In genomic region chr12:47744005-47744651, GRCh38 we compare ENCODE assay signal across 8 cellular contexts. TPM values are rescaled to one million over a fixed set of nuclear protein-coding genes. Genes with fewer than 3 reads are reported as not detected.
DNase-seq lines count a peak whose midpoint lies in the region; ATAC-seq and TF ChIP-seq lines count a peak whose summit lies in the region.

No MANE protein-coding gene starts in this region.

- in situ Hi-C loops in brain microvascular endothelial cell (cut with HindIII; ENCODE audit: low pct_ligation_motif_present, low sequenced_read_pairs) = no loop called here

- no peaks in the 10 kb centered on the region for H3K36me3 ChIP-seq in A673 (ENCODE audit: insufficient read depth, low read length, poor library complexity, severe bottlenecking)
- no peaks in the 10 kb centered on the region for H3K36me3 ChIP-seq in brain microvascular endothelial cell (replicated peaks)

- H3K27me3 Mint-ChIP-seq in T-cell (no peaks in the 10 kb centered on the region), naive B cell (no peaks in the 10 kb centered on the region)

- H3K4me3 Mint-ChIP-seq in T-cell = no peak overlapping the region
- H3K4me3 Mint-ChIP-seq in naive B cell = no peak overlapping the region

- H3K4me1 Mint-ChIP-seq in T-cell (peaks cover 32 to 48% (median 39%) of the 10 kb centered on the region in 3 donors), naive B cell (peaks cover 60 to 84% (median 69%) of the 10 kb centered on the region in 3 donors)

- no peak for DNase-seq in A673 (ENCODE audit: low spot score)
- DNase-seq in HT-29 (ENCODE audit: low spot score) = peak; percentile 90
- DNase-seq in T-cell = peak; percentile 28 to 72 (median 54)
- no peak for DNase-seq in brain microvascular endothelial cell
- peak; percentile 33 for DNase-seq in naive B cell
- no peak for DNase-seq in SKM-1 (lab: John Stamatoyannopoulos, UW; ENCODE audit: unreplicated experiment)
- no peak for DNase-seq in globus pallidus (ENCODE audit: low spot score)

- H3K27ac ChIP-seq in A673 (ENCODE audit: low read depth, low read length, poor library complexity, severe bottlenecking) = no peak overlapping the region
- no peak overlapping the region for H3K27ac ChIP-seq in brain microvascular endothelial cell

- no peaks in the 10 kb centered on the region for H3K9me3 ChIP-seq in A673 (ENCODE audit: low read depth, low read length, poor library complexity, severe bottlenecking)

- CTCF ChIA-PET in A673 (lab: Charles Lee) = interaction anchor here (1.1 kb wide), 1 partner anchor 23 kb away, joined by 3 read pairs; no protein-coding TSS in a partner anchor
- CTCF ChIA-PET in T-cell (lab: Charles Lee) = interaction anchor here (0.5 to 6.1 kb wide), 29 partner anchors 10 to 1735 kb away, joined by 3 to 95 read pairs (median 4); partner anchors contain the start of genes RAPGEF3 (in 2 of the 2), ENDOU (in 1 of the 2), SLC48A1 (in 1 of the 2) and TMEM106C (in 1 of the 2)

- TF ChIP-seq CTCF in A673 (conservative IDR thresholded peaks at IDR 0.05; ENCODE audit: low read depth, low read length) = peak; percentile 52
- peak; percentile 66 for TF ChIP-seq CTCF in brain microvascular endothelial cell (IDR thresholded peaks at IDR 0.05; ENCODE audit: low read depth, low read length, missing control alignments)

- POLR2A ChIA-PET in A673 (lab: Charles Lee; ENCODE audit: low non-redundant PET) (no interaction called here), T-cell (lab: Charles Lee) (interaction anchor here in 1 of 2 donors (0.6 kb wide), 1 partner anchor 27 kb away, joined by 3 read pairs; no protein-coding TSS in a partner anchor)

- intact Hi-C loops in A673 (cut with micrococcal nuclease; ENCODE audit: unreplicated experiment) = loop anchor here (5.0 kb wide), 1 partner anchor 33 kb away; no protein-coding TSS in a partner anchor

- H3K27me3 ChIP-seq in A673 (replicated peaks; ENCODE audit: insufficient read depth, low read depth, low read length, poor library complexity) (no peaks in the 10 kb centered on the region), brain microvascular endothelial cell (replicated peaks) (peaks cover 8% of the 10 kb centered on the region)

- H3K27ac Mint-ChIP-seq in T-cell (no peak overlapping the region), naive B cell (no peak overlapping the region)

- ATAC-seq in T-cell (replicated peaks in 1 of 4) = peak; percentile 51 to 57 (median 54)
- no peak for ATAC-seq in naive B cell (ENCODE audit: low read depth in 2 of 2)
- ATAC-seq in HG03457 (IDR thresholded peaks at IDR 0.05; ENCODE audit: unreplicated experiment) = no peak

- H3K4me1 ChIP-seq in A673 (ENCODE audit: insufficient read depth, low read length, poor library complexity, severe bottlenecking) = peaks cover 38% of the 10 kb centered on the region

- H3K36me3 Mint-ChIP-seq in T-cell (no peaks in the 10 kb centered on the region), naive B cell (no peaks in the 10 kb centered on the region)

- H3K9me3 Mint-ChIP-seq in T-cell (no peaks in the 10 kb centered on the region), naive B cell (no peaks in the 10 kb centered on the region)

- BruUV-seq in A673 (replicated peaks; lab: Mats Ljungman, UMichigan) = no TSS peak

- H3K4me3 ChIP-seq in A673 (ENCODE audit: low read depth, low read length, poor library complexity, severe bottlenecking) (no peak overlapping the region), brain microvascular endothelial cell (ENCODE audit: low read depth, low read length) (no peak overlapping the region)

RNA-seq across cellular contexts. Expression of gene RAPGEF3, which starts 14.6 kb away (rescaled TPM):
- total RNA-seq in A673 (2021) (4.3 and 5.7 TPM in 2 replicates), T-cell (under 1 TPM; 0.25 to 0.99 (median 0.82) TPM)
- total RNA-seq in HT-29 (2014; rRNA removed; shearing (Covaris generic)) = 38.2 and 44.1 TPM in 2 replicates
- 1 to 10 TPM in 2 of 6 donors, under 1 TPM in 3, not detected in 1; 0.39 to 2.6 (median 0.52) TPM for polyA plus RNA-seq in naive B cell (ENCODE audit: low read depth in 6 of 6)

RNA-seq across cellular contexts. Expression of gene ENDOU, which starts 18.8 kb away (rescaled TPM):
- total RNA-seq in A673 (2021) (0.35 and 0.58 TPM in 2 replicates), T-cell (not detected)
- not detected in 2 replicates for total RNA-seq in HT-29 (2014; rRNA removed; shearing (Covaris generic))
- polyA plus RNA-seq in naive B cell (ENCODE audit: low read depth in 6 of 6) = under 1 TPM in 1 of 6 donors, not detected in 5; 0.21 TPM

RNA-seq across cellular contexts. Expression of gene SLC48A1, which starts 28.9 kb away (rescaled TPM):
- 39.3 and 39.8 TPM in 2 replicates for total RNA-seq in A673 (2021)
- total RNA-seq in HT-29 (2014; rRNA removed; shearing (Covaris generic)) = 31.1 and 35.7 TPM in 2 replicates
- 10 to 100 TPM in 3 of 5 donors, 1 to 10 TPM in 2; 5.8 to 13.7 (median 10.2) TPM for total RNA-seq in T-cell
- polyA plus RNA-seq in naive B cell (ENCODE audit: low read depth in 6 of 6) = 10 to 100 TPM; 12.2 to 18.3 (median 13.9) TPM

RNA-seq across cellular contexts. Expression of gene RPAP3, which starts 38.3 kb away (rescaled TPM):
- total RNA-seq in A673 (2021) (70.5 and 81.1 TPM in 2 replicates), T-cell (10 to 100 TPM; 24.0 to 33.5 (median 29.4) TPM)
- total RNA-seq in HT-29 (2014; rRNA removed; shearing (Covaris generic)) = 8.6 and 9.4 TPM in 2 replicates
- polyA plus RNA-seq in naive B cell (ENCODE audit: low read depth in 6 of 6) = 10 to 100 TPM; 47.8 to 69.5 (median 56.0) TPM

Comparison
In these comparisons a context has a peak if more than half of its experiments do, and no peak if none do; other contexts are left out.
1. DNase-seq: peak in HT-29 (single experiment), T-cell (34 of 34) and naive B cell (single experiment); none in A673 (single experiment), brain microvascular endothelial cell (single experiment), SKM-1 (single experiment) and globus pallidus (single experiment).
2. ATAC-seq: peak in T-cell (4 of 4); none in naive B cell (0 of 2) and HG03457 (single experiment).